Comparison of ENCODE assay signal across 20 cellular contexts in genomic region chr16:25010542-25010941, GRCh38. TPM values are rescaled to one million over a fixed set of nuclear protein-coding genes. Genes with fewer than 3 reads are reported as not detected.
A peak's percentile ranks its signal among the peaks of the same experiment; 100 is the strongest.
DNase-seq lines count a peak whose midpoint lies in the region; ATAC-seq and TF ChIP-seq lines count a peak whose summit lies in the region.
"Had no signal": no experiment of that assay in that cellular context is flagged by ENCODE, and none has a peak within 500 bp of the region (broad histone marks: within the 10 kb centered on the region; RNA-seq: fewer than 3 reads in every experiment).

No MANE protein-coding gene starts in this region.

- peak overlapping the region in 3 of 7 donors; percentile 5 to 59 (median 33) for H3K4me3 Mint-ChIP-seq in CD8-positive, alpha-beta memory T cell
- H3K4me3 Mint-ChIP-seq in T-cell (peak overlapping the region in 1 of 3 donors; percentile 44), nephron progenitor cell (no peak overlapping the region)
- H3K4me3 Mint-ChIP-seq: dendritic cell treated with granulocyte-macrophage colony-stimulating factor and Interleukin-4, amounts not matched to agents 40 ng/mL and 50 ng/mL, for 4 days had no signal

- H3K36me3 Mint-ChIP-seq in CD8-positive, alpha-beta memory T cell, result peaks cover 0 to 45% (median 0%) of the 10 kb centered on the region in 3 donors
- peaks cover 14% of the 10 kb centered on the region for H3K36me3 Mint-ChIP-seq in T-cell
- H3K36me3 Mint-ChIP-seq in nephron progenitor cell (ENCODE audit: low read depth), result peaks cover 33% of the 10 kb centered on the region
- H3K36me3 Mint-ChIP-seq: immature natural killer cell had no signal

- CTCF ChIA-PET in A673 (lab: Charles Lee) (no interaction called here), T-cell (lab: Charles Lee) (interaction anchor here in 1 of 2 donors (0.6 to 1.1 kb wide), 2 partner anchors 123 to 468 kb away, joined by 4 to 9 read pairs; no protein-coding TSS in a partner anchor)
- CTCF ChIA-PET in CD8-positive, alpha-beta memory T cell (lab: Charles Lee), result no interaction called here

- DNase-seq in A673 (ENCODE audit: low spot score) (peak; percentile 42), T-cell (no peak), nephron progenitor cell (no peak), NCI-H526 treated with DMSO at 0.1 percent for 48 hours (lab: John Stamatoyannopoulos, UW) (no peak), cerebellar cortex (ENCODE audit: low spot score) (no peak), middle frontal gyrus (ENCODE audit: extremely low spot score, low spot score) (no peak)
- DNase-seq in CD8-positive, alpha-beta memory T cell, result no peak
- DNase-seq: activated effector memory CD4-positive, alpha-beta T cell treated with Interleukin-2 at 50 U/mL for 16 hours; DMS 273 treated with DMSO at 0.1 percent for 48 hours; immature natural killer cell; mammary epithelial cell; MM.1S; NCI-H1930; NCI-H510A treated with DMSO at 0.1 percent for 48 hours; PC-9; small intestine; stimulated activated naive CD8-positive, alpha-beta T cell treated with anti-CD3 and anti-CD28 coated beads, Interleukin-15, Interleukin-2, amounts not matched to agents 100 U/mL and 50 U/mL, for 24 hours had no signal

- intact Hi-C loops in A673 (cut with micrococcal nuclease; ENCODE audit: unreplicated experiment), result no loop called here

- H3K27me3 ChIP-seq in A673 (replicated peaks; ENCODE audit: insufficient read depth, low read depth, low read length, poor library complexity), result no peaks in the 10 kb centered on the region
- H3K27me3 ChIP-seq in CD8-positive, alpha-beta memory T cell (ENCODE audit: insufficient read depth, low read length, poor library complexity, severe bottlenecking), result no peaks in the 10 kb centered on the region

- no peaks in the 10 kb centered on the region for H3K27me3 Mint-ChIP-seq in CD8-positive, alpha-beta memory T cell
- H3K27me3 Mint-ChIP-seq in T-cell (no peaks in the 10 kb centered on the region), nephron progenitor cell (ENCODE audit: low read depth, poor library complexity) (peaks cover 4% of the 10 kb centered on the region)

- H3K27ac ChIP-seq in A673 (ENCODE audit: low read depth, low read length, poor library complexity, severe bottlenecking), result peak overlapping the region; percentile 75
- H3K27ac ChIP-seq in CD8-positive, alpha-beta memory T cell (ENCODE audit: low read depth, low read length), result no peak overlapping the region
- H3K27ac ChIP-seq: PC-9, VCaP had no signal

- H3K4me1 ChIP-seq in A673 (ENCODE audit: insufficient read depth, low read length, poor library complexity, severe bottlenecking), result peaks cover 78% of the 10 kb centered on the region
- peaks cover 55% of the 10 kb centered on the region for H3K4me1 ChIP-seq in CD8-positive, alpha-beta memory T cell (ENCODE audit: insufficient read depth, low read length)

- H3K4me1 Mint-ChIP-seq in CD8-positive, alpha-beta memory T cell, result peaks cover 71 to 93% (median 91%) of the 10 kb centered on the region in 3 donors
- H3K4me1 Mint-ChIP-seq in T-cell, result peaks cover 85 to 91% (median 87%) of the 10 kb centered on the region in 3 donors
- peaks cover 64% of the 10 kb centered on the region for H3K4me1 Mint-ChIP-seq in nephron progenitor cell

- POLR2A ChIA-PET in A673 (lab: Charles Lee; ENCODE audit: low non-redundant PET) (no interaction called here), T-cell (lab: Charles Lee) (no interaction called here)
- POLR2A ChIA-PET in CD8-positive, alpha-beta memory T cell (lab: Charles Lee), result no interaction called here

- TF ChIP-seq CTCF in A673 (conservative IDR thresholded peaks at IDR 0.05; ENCODE audit: low read depth, low read length) (no peak), nephron progenitor cell (IDR thresholded peaks at IDR 0.05) (no peak)

- H3K36me3 ChIP-seq in A673 (ENCODE audit: insufficient read depth, low read length, poor library complexity, severe bottlenecking), result peaks cover 3% of the 10 kb centered on the region
- no peaks in the 10 kb centered on the region for H3K36me3 ChIP-seq in CD8-positive, alpha-beta memory T cell (ENCODE audit: insufficient read depth, low read length)

- H3K9me3 ChIP-seq in A673 (ENCODE audit: low read depth, low read length, poor library complexity, severe bottlenecking), result no peaks in the 10 kb centered on the region
- H3K9me3 ChIP-seq in CD8-positive, alpha-beta memory T cell (ENCODE audit: low read length), result no peaks in the 10 kb centered on the region

- H3K27ac Mint-ChIP-seq in CD8-positive, alpha-beta memory T cell, result peak overlapping the region in 6 of 8 donors; percentile 32 to 73 (median 61)
- H3K27ac Mint-ChIP-seq in T-cell (peak overlapping the region; percentile 32 to 49), nephron progenitor cell (peak overlapping the region; percentile 12)
- H3K27ac Mint-ChIP-seq: dendritic cell treated with granulocyte-macrophage colony-stimulating factor and Interleukin-4, amounts not matched to agents 40 ng/mL and 50 ng/mL, for 4 days had no signal

- no TSS peak for BruUV-seq in A673 (replicated peaks; lab: Mats Ljungman, UMichigan)

- no peak overlapping the region for H3K4me3 ChIP-seq in A673 (ENCODE audit: low read depth, low read length, poor library complexity, severe bottlenecking)
- H3K4me3 ChIP-seq in CD8-positive, alpha-beta memory T cell (ENCODE audit: low read length), result no peak overlapping the region
- H3K4me3 ChIP-seq: PC-9 had no signal

- no peak for ATAC-seq in T-cell (replicated peaks in 1 of 4)
- no peak for ATAC-seq in HG03457 (IDR thresholded peaks at IDR 0.05; ENCODE audit: unreplicated experiment)
- ATAC-seq: stimulated activated naive CD8-positive, alpha-beta T cell treated with anti-CD3 and anti-CD28 coated beads, Interleukin-15, Interleukin-2, amounts not matched to agents 100 U/mL and 50 U/mL, for 24 hours had no signal

- H3K9me3 Mint-ChIP-seq in CD8-positive, alpha-beta memory T cell, result no peaks in the 10 kb centered on the region
- no peaks in the 10 kb centered on the region for H3K9me3 Mint-ChIP-seq in T-cell
- H3K9me3 Mint-ChIP-seq in nephron progenitor cell, result no peaks in the 10 kb centered on the region
- H3K9me3 Mint-ChIP-seq: dendritic cell treated with granulocyte-macrophage colony-stimulating factor and Interleukin-4, amounts not matched to agents 40 ng/mL and 50 ng/mL, for 4 days; immature natural killer cell had no signal

RNA-seq across cellular contexts. Expression of gene ARHGAP17, which starts 4.6 kb away (rescaled TPM):
- total RNA-seq in A673 (2021) (144 and 146 TPM in 2 replicates), T-cell (10 to 100 TPM; 61.5 to 78.1 (median 72.5) TPM)
- 10 to 100 TPM; 52.6 to 58.5 TPM for total RNA-seq in CD8-positive, alpha-beta memory T cell
- 41.7 TPM for polyA plus RNA-seq in CD8-positive, alpha-beta memory T cell
